Comparison of ENCODE assay signal across 25 cellular contexts in the genomic region with DNA sequence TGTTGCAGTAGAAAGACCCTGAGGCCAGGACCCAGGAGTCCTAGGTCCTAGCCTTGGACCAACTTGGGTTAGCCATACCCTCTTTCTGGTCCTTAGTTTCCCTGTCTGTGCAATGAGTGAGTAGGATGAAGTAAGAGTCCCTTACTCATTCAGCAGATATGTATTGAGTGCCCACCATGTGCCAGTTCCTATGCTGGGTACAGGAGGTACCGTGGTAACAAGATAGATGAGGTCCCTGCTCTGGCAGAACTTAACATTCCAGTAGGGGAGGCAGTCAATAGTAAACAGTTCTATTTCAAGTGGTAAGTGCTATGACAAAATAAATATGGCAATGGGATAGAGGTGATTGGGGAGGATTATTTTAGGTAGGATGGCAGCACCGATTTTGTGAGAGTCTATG. TPM values are rescaled to one million over a fixed set of nuclear protein-coding genes. Genes with fewer than 3 reads are reported as not detected.
"Had no signal": no experiment of that assay in that cellular context is flagged by ENCODE, and none has a peak within 500 bp of the region (broad histone marks: within the 10 kb centered on the region; RNA-seq: fewer than 3 reads in every experiment).

No MANE protein-coding gene starts in this region.

- H3K4me3 Mint-ChIP-seq: endodermal cell; memory B cell; mesothelial cell of epicardium; natural killer cell treated with Interleukin-12 subunit alpha and Interleukin-12 subunit beta and Interleukin-15 and Interleukin-18, amount 100 ng/mL, for 72 hours; neural progenitor cell; stimulated activated naive B cell treated with anti-CD40 and anti-IgM and Interleukin-4, amounts not matched to agents 10 μg/mL and 1 μg/mL and 100 μg/mL, for 72 hours; stimulated activated naive CD8-positive, alpha-beta T cell treated with anti-CD3 and anti-CD28 coated beads, Interleukin-15, amount 100 ng/mL, for 72 hours had no signal

- H3K36me3 Mint-ChIP-seq: mesothelial cell of epicardium; natural killer cell treated with Interleukin-12 subunit alpha and Interleukin-12 subunit beta and Interleukin-15 and Interleukin-18, amount 100 ng/mL, for 72 hours; neural progenitor cell had no signal

- DNase-seq: colonic mucosa; dermis blood vessel endothelial cell; endodermal cell; heart right ventricle; hypothalamus; islet precursor cell; left lung; lower lobe of right lung; nucleus accumbens; spleen; stimulated activated CD4-positive, alpha-beta T cell treated with anti-CD3 and anti-CD28 coated beads, Interleukin-15, amount 100 ng/mL, for 24 hours; stimulated activated CD4-positive, alpha-beta T cell treated with anti-CD3 and anti-CD28 coated beads, Interleukin-1b, Interleukin-23, amount 100 ng/mL, for 48 hours; stimulated activated CD4-positive, alpha-beta T cell treated with anti-CD3 and anti-CD28 coated beads, Interleukin-4, amount 100 ng/mL, for 24 hours; stimulated activated naive B cell treated with anti-CD40 and anti-IgM and Interleukin-4, amounts not matched to agents 10 μg/mL and 1 μg/mL and 100 μg/mL, for 72 hours; stimulated activated naive CD8-positive, alpha-beta T cell treated with anti-CD3 and anti-CD28 coated beads, Interleukin-15, amount 100 ng/mL, for 72 hours; testis had no signal

- H3K27ac Mint-ChIP-seq: endodermal cell; memory B cell; mesothelial cell of epicardium; neural progenitor cell; stimulated activated naive B cell treated with anti-CD40 and anti-IgM and Interleukin-4, amounts not matched to agents 10 μg/mL and 1 μg/mL and 100 μg/mL, for 72 hours; stimulated activated naive CD8-positive, alpha-beta T cell treated with anti-CD3 and anti-CD28 coated beads, Interleukin-15, amount 100 ng/mL, for 72 hours had no signal

- H3K4me1 ChIP-seq: colonic mucosa, left lung, lower lobe of right lung, neural progenitor cell had no signal

- ATAC-seq: left lung; lower lobe of right lung; natural killer cell treated with Interleukin-12 subunit alpha and Interleukin-12 subunit beta and Interleukin-15 and Interleukin-18, amount 100 ng/mL, for 72 hours; sciatic nerve; stimulated activated naive B cell treated with anti-CD40 and anti-IgM and Interleukin-4, amounts not matched to agents 10 μg/mL and 1 μg/mL and 100 μg/mL, for 72 hours; stimulated activated naive CD8-positive, alpha-beta T cell treated with anti-CD3 and anti-CD28 coated beads, Interleukin-15, amount 100 ng/mL, for 72 hours had no signal

- H3K9me3 ChIP-seq: colonic mucosa, heart right ventricle, left lung, lower lobe of right lung, spleen, testis, tibial nerve had no signal

- H3K9me3 Mint-ChIP-seq: endodermal cell; memory B cell; mesothelial cell of epicardium; natural killer cell treated with Interleukin-12 subunit alpha and Interleukin-12 subunit beta and Interleukin-15 and Interleukin-18, amount 100 ng/mL, for 72 hours; neural progenitor cell; stimulated activated naive B cell treated with anti-CD40 and anti-IgM and Interleukin-4, amounts not matched to agents 10 μg/mL and 1 μg/mL and 100 μg/mL, for 72 hours; stimulated activated naive CD8-positive, alpha-beta T cell treated with anti-CD3 and anti-CD28 coated beads, Interleukin-15, amount 100 ng/mL, for 72 hours had no signal

- H3K27me3 Mint-ChIP-seq: memory B cell; natural killer cell treated with Interleukin-12 subunit alpha and Interleukin-12 subunit beta and Interleukin-15 and Interleukin-18, amount 100 ng/mL, for 72 hours; stimulated activated naive B cell treated with anti-CD40 and anti-IgM and Interleukin-4, amounts not matched to agents 10 μg/mL and 1 μg/mL and 100 μg/mL, for 72 hours; stimulated activated naive CD8-positive, alpha-beta T cell treated with anti-CD3 and anti-CD28 coated beads, Interleukin-15, amount 100 ng/mL, for 72 hours had no signal

- H3K27ac ChIP-seq: colonic mucosa, heart right ventricle, left lung, lower lobe of right lung, neural progenitor cell, spleen, testis, tibial nerve had no signal

- H3K4me1 Mint-ChIP-seq: neural progenitor cell; stimulated activated naive B cell treated with anti-CD40 and anti-IgM and Interleukin-4, amounts not matched to agents 10 μg/mL and 1 μg/mL and 100 μg/mL, for 72 hours; stimulated activated naive CD8-positive, alpha-beta T cell treated with anti-CD3 and anti-CD28 coated beads, Interleukin-15, amount 100 ng/mL, for 72 hours had no signal

- H3K4me3 ChIP-seq: colonic mucosa, heart right ventricle, left lung, lower lobe of right lung, neural progenitor cell, spleen, testis, tibial nerve had no signal

- H3K27me3 ChIP-seq: colonic mucosa, testis had no signal

- H3K36me3 ChIP-seq: colonic mucosa, heart right ventricle, left lung, lower lobe of right lung, neural progenitor cell, tibial nerve had no signal

RNA-seq across cellular contexts. Expression of gene TTC22, which starts 18.5 kb away (rescaled TPM):
- total RNA-seq: glomerular endothelial cell, pulmonary artery endothelial cell, skeletal muscle tissue, tibial nerve had no signal
